ENCODE assay signal across 8 cellular contexts in the genomic region with DNA sequence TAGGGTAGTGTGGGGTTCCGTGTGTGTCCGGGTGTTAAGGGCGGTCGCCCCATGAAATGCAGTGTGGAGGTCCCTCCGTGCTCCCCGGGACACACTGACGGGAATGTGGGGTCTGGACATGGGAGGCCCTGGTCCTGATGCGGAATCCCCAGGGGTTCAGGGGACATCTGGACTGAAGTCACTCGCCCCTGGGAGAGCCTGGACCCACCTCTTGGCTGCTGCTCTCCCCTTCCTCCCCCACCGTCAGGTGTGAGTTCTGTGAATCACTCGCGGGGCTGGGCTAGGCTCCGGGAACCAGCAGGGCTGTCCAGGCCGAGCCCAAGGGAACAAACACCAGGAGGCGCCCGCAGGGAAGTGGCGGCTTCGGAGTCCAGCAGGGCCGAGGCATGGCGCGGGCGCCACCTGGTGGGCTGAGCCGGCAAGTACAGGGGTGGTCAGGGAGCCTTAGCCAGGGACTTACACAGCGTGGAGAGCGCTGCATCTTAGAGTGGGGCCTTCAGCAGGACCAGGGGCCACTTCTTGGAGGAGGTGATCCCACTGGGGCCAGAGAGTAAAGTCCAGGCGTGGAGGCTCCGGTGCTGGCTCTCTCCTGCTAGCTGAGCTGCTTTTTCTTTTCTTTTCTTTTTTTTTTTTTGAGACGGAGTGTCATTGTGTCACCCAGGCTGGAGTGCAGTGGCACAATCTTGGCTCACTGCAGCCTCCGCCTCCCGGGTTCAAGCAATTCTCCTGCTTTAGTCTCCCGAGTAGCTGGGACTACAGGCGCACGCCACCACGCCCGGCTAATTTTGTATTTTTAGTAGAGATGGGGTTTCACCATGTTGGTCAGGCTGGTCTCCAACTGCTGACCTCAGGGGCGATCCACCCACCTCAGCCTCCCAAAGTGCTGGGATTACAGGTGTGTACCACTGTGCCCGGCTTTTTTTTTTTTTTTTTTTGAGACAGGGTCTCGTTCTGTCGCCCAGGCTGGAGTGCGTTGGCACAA. TPM values are rescaled to one million over a fixed set of nuclear protein-coding genes. Genes with fewer than 3 reads are reported as not detected.
DNase-seq lines count a peak whose midpoint lies in the region; ATAC-seq, FAIRE-seq and TF ChIP-seq lines count a peak whose summit lies in the region.

No MANE protein-coding gene starts in this region.

- POLR2A ChIA-PET in BJ (lab: Charles Lee): no interaction called here

- DNase-seq in BJ (ENCODE audit: low read depth): peak; percentile 47
- DNase-seq in GM19239 (ENCODE audit: insufficient read length, low spot score): peak; percentile 98
- peak; percentile 96 for DNase-seq in HK-2 (ENCODE audit: unreplicated experiment)
- peak; percentile 86 for DNase-seq in NCI-H748 (lab: John Stamatoyannopoulos, UW; ENCODE audit: unreplicated experiment)
- peak; percentile 93 to 96 for DNase-seq in activated CD4-positive, alpha-beta T cell treated with anti-CD3 and anti-CD28 coated beads, Interleukin-2, amount 50 U/mL, for 48 hours
- DNase-seq in dermis microvascular lymphatic vessel endothelial cell (ENCODE audit: low read depth in 2 of 2): peak; percentile 79 to 91
- peak; percentile 94 for DNase-seq in lower lobe of right lung
- DNase-seq in stimulated activated CD8-positive, alpha-beta memory T cell treated with anti-CD3 and anti-CD28 coated beads, Interleukin-12 subunit alpha, Interleukin-12 subunit beta, amount 100 ng/mL, for 1 hour (ENCODE audit: low read depth): peak; percentile 64

- H3K9me3 ChIP-seq in lower lobe of right lung: no peaks in the 10 kb centered on the region

- H3K27ac ChIP-seq in lower lobe of right lung: no peak overlapping the region

- H3K4me1 ChIP-seq in lower lobe of right lung: peaks cover 8% of the 10 kb centered on the region

- H3K36me3 ChIP-seq in BJ (ENCODE audit: control insufficient read depth, insufficient read depth, low read length) (peaks cover 15% of the 10 kb centered on the region), lower lobe of right lung (peaks cover 22% of the 10 kb centered on the region)

- H3K4me3 ChIP-seq in BJ (ENCODE audit: low read depth, low read length): no peak overlapping the region
- H3K4me3 ChIP-seq in lower lobe of right lung: no peak overlapping the region

- intact Hi-C loops in lower lobe of right lung (cut with DNase I): no loop called here

- no peaks in the 10 kb centered on the region for H3K27me3 ChIP-seq in BJ (ENCODE audit: control insufficient read depth, insufficient read depth, low read length)
- H3K27me3 ChIP-seq in lower lobe of right lung (ENCODE audit: low read depth): peaks cover 5% of the 10 kb centered on the region

- CTCF ChIA-PET in BJ (lab: Yijun Ruan, JAX): interaction anchor here (0.6 to 1.4 kb wide), 12 partner anchors 9 to 159 kb away, joined by 3 to 7 read pairs (median 3); no protein-coding TSS in a partner anchor

- peak; percentile 93 to 97 for ATAC-seq in lower lobe of right lung

- FAIRE-seq in GM19239 (lab: Jason Lieb, UNC): peak; percentile 55

- peak; percentile 100 for TF ChIP-seq CTCF in BJ (IDR thresholded peaks at IDR 0.05; ENCODE audit: insufficient read depth, low read depth, low read length)
- peak; percentile 99 for TF ChIP-seq CTCF in lower lobe of right lung (IDR thresholded peaks at IDR 0.05)

RNA-seq across cellular contexts. Expression of a gene that starts 20.1 kb away (rescaled TPM):
- polyA plus RNA-seq in BJ (2011; rRNA removed): 36.5 and 60.9 TPM in 2 replicates
- 50.9 and 82.4 TPM in 2 replicates for polyA minus RNA-seq in BJ (2011; rRNA and poly(A)+ RNA removed)
- total RNA-seq in dermis microvascular lymphatic vessel endothelial cell (24.0 and 52.0 TPM in 2 replicates), lower lobe of right lung (23.5 TPM)

Comparison
In these comparisons a context has a peak if more than half of its experiments do, and no peak if none do; other contexts are left out.
1. DNase-seq: peak in every context shown above with its lines; median percentile 98 in GM19239; 96 in HK-2; 94 in activated CD4-positive, alpha-beta T cell treated with anti-CD3 and anti-CD28 coated beads, Interleukin-2, amount 50 U/mL, for 48 hours; 94 in lower lobe of right lung; 86 in NCI-H748; 85 in dermis microvascular lymphatic vessel endothelial cell; 64 in stimulated activated CD8-positive, alpha-beta memory T cell treated with anti-CD3 and anti-CD28 coated beads, Interleukin-12 subunit alpha, Interleukin-12 subunit beta, amount 100 ng/mL, for 1 hour; 47 in BJ.